ENCODE assay signal across 19 cellular contexts in the genomic region with DNA sequence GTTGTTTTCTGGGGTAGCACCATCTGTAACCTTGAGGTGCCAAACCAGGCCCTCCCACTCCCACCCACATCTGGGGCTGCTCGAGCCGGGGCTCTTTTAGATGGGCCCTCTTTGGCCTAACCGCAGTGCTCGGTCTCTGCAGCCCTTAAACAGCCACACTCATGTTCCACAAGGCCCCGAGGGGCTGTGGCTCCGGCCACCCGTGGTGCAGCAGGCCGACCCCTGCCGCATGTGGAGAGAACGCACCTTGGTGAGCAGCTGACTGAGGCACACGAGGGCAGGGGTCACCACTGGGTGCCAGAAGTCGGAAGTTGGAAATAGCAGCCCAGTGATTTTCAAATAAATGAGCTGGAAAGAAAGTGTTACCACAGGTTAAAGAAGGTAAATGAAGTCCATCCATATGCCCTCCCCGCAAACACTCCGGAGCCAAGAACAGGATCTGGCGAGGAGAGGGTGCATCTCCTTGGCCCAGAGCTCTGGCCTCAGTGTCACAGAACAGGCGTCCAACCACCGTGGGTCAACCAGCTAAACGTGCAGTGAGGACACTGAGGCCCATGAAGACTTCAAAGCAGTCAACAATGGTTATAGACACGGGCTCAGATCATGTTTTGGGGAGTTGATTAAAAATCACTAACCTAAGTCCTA.
"Had no signal": no experiment of that assay in that cellular context is flagged by ENCODE, and none has a peak within 500 bp of the region (broad histone marks: within the 10 kb centered on the region; RNA-seq: fewer than 3 reads in every experiment).

No MANE protein-coding gene starts in this region.

- H3K9me3 ChIP-seq: body of pancreas, colonic mucosa, esophagus squamous epithelium, mucosa of descending colon, SK-N-SH, transverse colon had no signal

- H3K4me3 ChIP-seq: body of pancreas, colonic mucosa, esophagus squamous epithelium, mucosa of descending colon, transverse colon had no signal

- H3K27me3 Mint-ChIP-seq: activated naive CD4-positive, alpha-beta T cell treated with anti-CD3 and anti-CD28 coated beads, Interleukin-2, amount 50 U/mL, for 24 hours; naive thymus-derived CD4-positive, alpha-beta T cell; T-cell had no signal

- H3K4me1 ChIP-seq: body of pancreas, colonic mucosa had no signal

- DNase-seq: activated CD4-positive, alpha-beta T cell treated with anti-CD3 and anti-CD28 coated beads, Interleukin-2, amount 50 U/mL, for 48 hours; activated CD4-positive, CD25-positive, alpha-beta regulatory T cell treated with anti-CD3 and anti-CD28 coated beads, Interleukin-2, amount 50 U/mL, for 72 hours; amygdala; body of pancreas; central memory CD4-positive, alpha-beta T cell; colonic mucosa; esophagus squamous epithelium; hippocampal formation; mucosa of descending colon; naive thymus-derived CD4-positive, alpha-beta T cell; retina; SHP77; SK-N-SH; small intestine; T-helper 9 cell; transverse colon had no signal

- ATAC-seq: body of pancreas; left lobe of liver; mucosa of descending colon; naive thymus-derived CD4-positive, alpha-beta T cell; T-cell had no signal

- H3K9me3 Mint-ChIP-seq: activated naive CD4-positive, alpha-beta T cell treated with anti-CD3 and anti-CD28 coated beads, Interleukin-2, amount 50 U/mL, for 24 hours; T-cell had no signal

- H3K27me3 ChIP-seq: body of pancreas, colonic mucosa, esophagus squamous epithelium, transverse colon had no signal

- H3K9ac ChIP-seq: SK-N-SH had no signal

- H3K4me3 Mint-ChIP-seq: activated naive CD4-positive, alpha-beta T cell treated with anti-CD3 and anti-CD28 coated beads, Interleukin-2, amount 50 U/mL, for 24 hours; naive thymus-derived CD4-positive, alpha-beta T cell; T-cell had no signal

- H3K27ac ChIP-seq: body of pancreas, colonic mucosa, transverse colon had no signal
